ENCODE assay signal across 15 cellular contexts in genomic region chr7:22447008-22447407, GRCh38. TPM values are rescaled to one million over a fixed set of nuclear protein-coding genes. Genes with fewer than 3 reads are reported as not detected.
A peak's percentile ranks its signal among the peaks of the same experiment; 100 is the strongest.
DNase-seq lines count a peak whose midpoint lies in the region; ATAC-seq and TF ChIP-seq lines count a peak whose summit lies in the region.
"Had no signal": no experiment of that assay in that cellular context is flagged by ENCODE, and none has a peak within 500 bp of the region (broad histone marks: within the 10 kb centered on the region; RNA-seq: fewer than 3 reads in every experiment).

No MANE protein-coding gene starts in this region.

- ATAC-seq in GM18861 (IDR thresholded peaks at IDR 0.05; ENCODE audit: unreplicated experiment): peak; percentile 22
- peak; percentile 36 for ATAC-seq in GM21717 (IDR thresholded peaks at IDR 0.05; ENCODE audit: unreplicated experiment)
- ATAC-seq in HG03521 (IDR thresholded peaks at IDR 0.05; ENCODE audit: unreplicated experiment): peak; percentile 34
- peak; percentile 29 to 33 for ATAC-seq in naive B cell (ENCODE audit: low read depth in 2 of 2)
- no peak for ATAC-seq in CD4-positive, alpha-beta T cell (ENCODE audit: poor library complexity)

- POLR2A ChIA-PET in CD4-positive, alpha-beta T cell (lab: Charles Lee): interaction anchor here (0.7 kb wide), 1 partner anchor 11 kb away, joined by 4 read pairs; no protein-coding TSS in a partner anchor
- POLR2A ChIA-PET in MCF 10A (lab: Yijun Ruan, JAX): no interaction called here

- no TSS peak for BruUV-seq in MCF 10A (replicated peaks; lab: Mats Ljungman, UMichigan)

- H3K27me3 ChIP-seq in CD4-positive, alpha-beta T cell (ENCODE audit: control insufficient read depth, insufficient read depth, low read length): peaks cover 10% of the 10 kb centered on the region

- H3K27me3 Mint-ChIP-seq in naive B cell (no peaks in the 10 kb centered on the region), MCF 10A (ENCODE audit: insufficient read depth, unreplicated experiment) (no peaks in the 10 kb centered on the region)
- peaks cover 8% of the 10 kb centered on the region for H3K27me3 Mint-ChIP-seq in CD4-positive, alpha-beta T cell

- CTCF ChIA-PET in CD4-positive, alpha-beta T cell (lab: Charles Lee): no interaction called here
- CTCF ChIA-PET in MCF 10A (lab: Yijun Ruan, JAX): no interaction called here

- peak overlapping the region in 4 of 8 donors; percentile 28 to 40 (median 31) for H3K4me3 Mint-ChIP-seq in naive B cell
- no peak overlapping the region for H3K4me3 Mint-ChIP-seq in CD4-positive, alpha-beta T cell
- H3K4me3 Mint-ChIP-seq in MCF 10A (ENCODE audit: unreplicated experiment): no peak overlapping the region
- H3K4me3 Mint-ChIP-seq: activated CD4-positive, alpha-beta memory T cell treated with anti-CD3 and anti-CD28 coated beads, Interleukin-2, amount 10 ng/mL, durations not matched to agents 7 days and 5 days had no signal

- intact Hi-C loops in CD4-positive, alpha-beta T cell (cut with DNase I, micrococcal nuclease): no loop called here
- intact Hi-C loops in MCF 10A (cut with micrococcal nuclease): no loop called here

- peak overlapping the region in 2 of 6 donors; percentile 62 to 63 for H3K27ac Mint-ChIP-seq in naive B cell
- H3K27ac Mint-ChIP-seq in CD4-positive, alpha-beta T cell: no peak overlapping the region
- H3K27ac Mint-ChIP-seq in MCF 10A (ENCODE audit: low read depth, unreplicated experiment): no peak overlapping the region
- H3K27ac Mint-ChIP-seq: activated CD4-positive, alpha-beta memory T cell treated with anti-CD3 and anti-CD28 coated beads, Interleukin-2, amount 10 ng/mL, durations not matched to agents 7 days and 5 days had no signal

- H3K36me3 Mint-ChIP-seq in naive B cell (peaks cover 0 to 4% of the 10 kb centered on the region in 2 donors), MCF 10A (ENCODE audit: insufficient read depth, unreplicated experiment) (no peaks in the 10 kb centered on the region)
- H3K36me3 Mint-ChIP-seq in CD4-positive, alpha-beta T cell (ENCODE audit: low read depth): no peaks in the 10 kb centered on the region

- H3K4me1 Mint-ChIP-seq in naive B cell (peaks cover 44 to 74% (median 63%) of the 10 kb centered on the region in 3 donors), MCF 10A (ENCODE audit: insufficient read depth, unreplicated experiment) (peaks cover 14% of the 10 kb centered on the region)
- H3K4me1 Mint-ChIP-seq in CD4-positive, alpha-beta T cell (ENCODE audit: low read depth): peaks cover 2% of the 10 kb centered on the region

- peak; percentile 23 for DNase-seq in naive B cell
- DNase-seq in CD4-positive, alpha-beta T cell: no peak
- DNase-seq in hippocampal formation (lab: John Stamatoyannopoulos, UW): no peak
- DNase-seq in MCF 10A (ENCODE audit: unreplicated experiment): no peak
- no peak for DNase-seq in NCI-H526 (lab: John Stamatoyannopoulos, UW)
- DNase-seq: activated CD4-positive, alpha-beta memory T cell treated with anti-CD3 and anti-CD28 coated beads, Interleukin-2, amount 10 ng/mL, durations not matched to agents 7 days and 5 days; anterior cingulate cortex; NCI-H2107; NK-92 treated with Interleukin-12 subunit alpha and Interleukin-12 subunit beta, amount 100 ng/mL, for 24 hours; stimulated activated naive CD4-positive, alpha-beta T cell treated with Interleukin-2 at 50 U/mL for 16 hours; T1000 had no signal

- no peak for TF ChIP-seq CTCF in CD4-positive, alpha-beta T cell (IDR thresholded peaks at IDR 0.05)
- no peak for TF ChIP-seq CTCF in MCF 10A (IDR thresholded peaks at IDR 0.05; ENCODE audit: unreplicated experiment)

- H3K9me3 ChIP-seq in CD4-positive, alpha-beta T cell (ENCODE audit: control insufficient read depth, low read length): no peaks in the 10 kb centered on the region

- no peak overlapping the region for H3K27ac ChIP-seq in CD4-positive, alpha-beta T cell (ENCODE audit: low read depth, low read length)
- H3K27ac ChIP-seq: C4-2B had no signal

- peaks cover 0 to 5% (median 0%) of the 10 kb centered on the region in 7 donors for H3K9me3 Mint-ChIP-seq in naive B cell
- H3K9me3 Mint-ChIP-seq in CD4-positive, alpha-beta T cell: no peaks in the 10 kb centered on the region
- no peaks in the 10 kb centered on the region for H3K9me3 Mint-ChIP-seq in MCF 10A (ENCODE audit: unreplicated experiment)
- H3K9me3 Mint-ChIP-seq: activated CD4-positive, alpha-beta memory T cell treated with anti-CD3 and anti-CD28 coated beads, Interleukin-2, amount 10 ng/mL, durations not matched to agents 7 days and 5 days had no signal

RNA-seq across cellular contexts. Expression of gene STEAP1B, which starts 53.0 kb away (rescaled TPM):
- 10 to 100 TPM in 5 of 6 donors, 1 to 10 TPM in 1; 5.3 to 37.3 (median 30.2) TPM for polyA plus RNA-seq in naive B cell (ENCODE audit: low read depth in 6 of 6)
- total RNA-seq in CD4-positive, alpha-beta T cell: not detected
- not detected in 2 replicates for total RNA-seq in MCF 10A (2022)
